ENCODE assay signal across 16 cellular contexts in the genomic region with DNA sequence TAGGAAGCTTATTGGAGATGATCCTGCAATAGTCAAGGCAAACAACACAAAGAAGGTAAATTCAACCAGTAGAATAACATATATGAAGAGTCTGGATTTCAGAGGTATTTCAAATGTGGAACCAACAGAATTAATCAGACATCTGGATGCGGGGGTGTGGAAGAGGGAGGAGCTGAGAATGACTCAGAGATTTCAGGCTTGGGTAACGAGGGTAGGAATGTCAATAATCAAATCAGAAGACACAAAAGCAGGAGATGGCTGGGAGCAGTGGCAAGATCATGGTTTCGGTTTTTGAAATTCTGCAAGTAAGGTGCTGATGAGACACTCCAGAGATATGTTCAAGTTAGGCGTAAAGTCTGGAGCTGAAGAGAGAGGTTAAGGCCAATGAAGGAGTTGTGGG.
A peak's percentile ranks its signal among the peaks of the same experiment; 100 is the strongest.
DNase-seq lines count a peak whose midpoint lies in the region; ATAC-seq and TF ChIP-seq lines count a peak whose summit lies in the region.
"Had no signal": no experiment of that assay in that cellular context is flagged by ENCODE, and none has a peak within 500 bp of the region (broad histone marks: within the 10 kb centered on the region; RNA-seq: fewer than 3 reads in every experiment).

No MANE protein-coding gene starts in this region.

- H3K27ac Mint-ChIP-seq in HFFc6 (peak overlapping the region; percentile 53), progenitor cell of endocrine pancreas (no peak overlapping the region)
- H3K27ac Mint-ChIP-seq: activated CD8-positive, alpha-beta memory T cell treated with anti-CD3 and anti-CD28 coated beads, Interleukin-2, amount 10 ng/mL, durations not matched to agents 7 days and 5 days; brain had no signal

- intact Hi-C loops in mammary epithelial cell (cut with micrococcal nuclease) = no loop called here

- peak overlapping the region; percentile 24 for H3K27ac ChIP-seq in mammary epithelial cell (ENCODE audit: insufficient read depth, low read depth, low read length)
- H3K27ac ChIP-seq: KMS-11, vagina had no signal

- H3K4me3 ChIP-seq in mammary epithelial cell (replicated peaks in 1 of 3; ENCODE audit: insufficient read depth in 1 of 3, low read depth in 2 of 3, low read length in 3 of 3) = no peak overlapping the region
- H3K4me3 ChIP-seq: vagina had no signal

- no peaks in the 10 kb centered on the region for H3K9me3 Mint-ChIP-seq in HFFc6
- H3K9me3 Mint-ChIP-seq in progenitor cell of endocrine pancreas (ENCODE audit: low read depth) = no peaks in the 10 kb centered on the region
- H3K9me3 Mint-ChIP-seq: brain had no signal

- CTCF ChIA-PET in mammary epithelial cell (lab: Charles Lee; ENCODE audit: low non-redundant PET) = no interaction called here

- H3K4me1 Mint-ChIP-seq in HFFc6 (ENCODE audit: low read depth) = peaks cover 19% of the 10 kb centered on the region
- H3K4me1 Mint-ChIP-seq in progenitor cell of endocrine pancreas (ENCODE audit: low read depth) = no peaks in the 10 kb centered on the region
- H3K4me1 Mint-ChIP-seq: activated CD8-positive, alpha-beta memory T cell treated with anti-CD3 and anti-CD28 coated beads, Interleukin-2, amount 10 ng/mL, durations not matched to agents 7 days and 5 days; brain had no signal

- peaks cover 11% of the 10 kb centered on the region for H3K4me1 ChIP-seq in mammary epithelial cell (ENCODE audit: insufficient read depth, low read length)
- H3K4me1 ChIP-seq: vagina had no signal

- peak overlapping the region; percentile 38 for H3K4me2 ChIP-seq in mammary epithelial cell (ENCODE audit: insufficient read depth, low read depth, low read length)
- H3K4me2 ChIP-seq: KMS-11 had no signal

- no peaks in the 10 kb centered on the region for H3K27me3 ChIP-seq in mammary epithelial cell (ENCODE audit: insufficient read depth, low read length)
- H3K27me3 ChIP-seq: vagina had no signal

- peak overlapping the region; percentile 61 for H2AFZ ChIP-seq in mammary epithelial cell (ENCODE audit: low read depth, low read length)

- TF ChIP-seq CTCF in HFFc6 (IDR thresholded peaks at IDR 0.05) = no peak
- TF ChIP-seq CTCF in mammary epithelial cell (conservative IDR thresholded peaks at IDR 0.05 in 1 of 2, IDR thresholded peaks at IDR 0.05 in 1 of 2; ENCODE audit: extremely low read depth in 1 of 2, insufficient read depth in 1 of 2, low read depth in 1 of 2, low read length in 2 of 2) = no peak
- no peak for TF ChIP-seq CTCF in progenitor cell of endocrine pancreas (IDR thresholded peaks at IDR 0.05; ENCODE audit: unreplicated experiment)

- peak overlapping the region; percentile 39 for H3K4me3 Mint-ChIP-seq in HFFc6
- H3K4me3 Mint-ChIP-seq in progenitor cell of endocrine pancreas (ENCODE audit: low read depth) = no peak overlapping the region
- H3K4me3 Mint-ChIP-seq: activated CD8-positive, alpha-beta memory T cell treated with anti-CD3 and anti-CD28 coated beads, Interleukin-2, amount 10 ng/mL, durations not matched to agents 7 days and 5 days; brain had no signal

- in situ Hi-C loops in mammary epithelial cell (cut with MboI; ENCODE audit: low sequenced_read_pairs in 2 of 2) = no loop called here

- H4K20me1 ChIP-seq in mammary epithelial cell (ENCODE audit: insufficient read depth, low read length) = no peaks in the 10 kb centered on the region

- ATAC-seq in GM21825 (IDR thresholded peaks at IDR 0.05; ENCODE audit: unreplicated experiment) = no peak
- ATAC-seq: activated CD8-positive, alpha-beta memory T cell treated with anti-CD3 and anti-CD28 coated beads, Interleukin-2, amount 10 ng/mL, durations not matched to agents 7 days and 5 days; sciatic nerve had no signal

- dilution Hi-C loops in mammary epithelial cell (cut with HindIII; ENCODE audit: low sequenced_read_pairs) = no loop called here

- H3K9me3 ChIP-seq in mammary epithelial cell (replicated peaks; ENCODE audit: insufficient read depth, low read length) = no peaks in the 10 kb centered on the region
- H3K9me3 ChIP-seq: vagina had no signal

- H3K9ac ChIP-seq in mammary epithelial cell (ENCODE audit: insufficient read depth, low read length) = no peak overlapping the region
- H3K9ac ChIP-seq: KMS-11 had no signal

- WGBS in mammary epithelial cell (ENCODE audit: low coverage, missing lambda C conversion rate) = 56% methylated on average over 4 of the region's 4 CpGs

- no peaks in the 10 kb centered on the region for H3K36me3 Mint-ChIP-seq in HFFc6 (ENCODE audit: low read depth)
- H3K36me3 Mint-ChIP-seq in progenitor cell of endocrine pancreas (ENCODE audit: insufficient read depth) = no peaks in the 10 kb centered on the region
- H3K36me3 Mint-ChIP-seq: activated CD8-positive, alpha-beta memory T cell treated with anti-CD3 and anti-CD28 coated beads, Interleukin-2, amount 10 ng/mL, durations not matched to agents 7 days and 5 days; brain had no signal

- BruUV-seq in mammary epithelial cell (replicated peaks; lab: Mats Ljungman, UMichigan) = no TSS peak

- H3K27me3 Mint-ChIP-seq in HFFc6 (ENCODE audit: insufficient read depth) = peaks cover 4% of the 10 kb centered on the region
- no peaks in the 10 kb centered on the region for H3K27me3 Mint-ChIP-seq in progenitor cell of endocrine pancreas
- H3K27me3 Mint-ChIP-seq: activated CD8-positive, alpha-beta memory T cell treated with anti-CD3 and anti-CD28 coated beads, Interleukin-2, amount 10 ng/mL, durations not matched to agents 7 days and 5 days; brain had no signal

- no peaks in the 10 kb centered on the region for H3K79me2 ChIP-seq in mammary epithelial cell (ENCODE audit: insufficient read depth, low read length)

- H3K36me3 ChIP-seq in mammary epithelial cell (ENCODE audit: insufficient read depth, low read length) = no peaks in the 10 kb centered on the region
- H3K36me3 ChIP-seq: vagina had no signal

- peak; percentile 12 to 34 for DNase-seq in activated CD4-positive, alpha-beta T cell treated with anti-CD3 and anti-CD28 coated beads, Interleukin-2, amount 50 U/mL, for 48 hours
- no peak for DNase-seq in activated CD4-positive, alpha-beta T cell treated with anti-CD3 and anti-CD28 coated beads for 4 hours
- peak; percentile 33 for DNase-seq in HFFc6
- peak; percentile 71 for DNase-seq in mammary epithelial cell
- DNase-seq in non-pigmented ciliary epithelial cell (ENCODE audit: low read depth) = peak; percentile 76
- DNase-seq in progenitor cell of endocrine pancreas (ENCODE audit: low spot score, unreplicated experiment) = no peak
- DNase-seq in NCI-H510A (lab: John Stamatoyannopoulos, UW) = no peak
- DNase-seq: activated CD8-positive, alpha-beta memory T cell treated with anti-CD3 and anti-CD28 coated beads, Interleukin-2, amount 10 ng/mL, durations not matched to agents 7 days and 5 days; AML-193; GF-D8; T-helper 9 cell had no signal

Comparison
In these comparisons a context has a peak if more than half of its experiments do, and no peak if none do; other contexts are left out.
1. DNase-seq: peak in activated CD4-positive, alpha-beta T cell treated with anti-CD3 and anti-CD28 coated beads, Interleukin-2, amount 50 U/mL, for 48 hours (2 of 2), HFFc6 (single experiment), mammary epithelial cell (single experiment) and non-pigmented ciliary epithelial cell (single experiment); none in activated CD4-positive, alpha-beta T cell treated with anti-CD3 and anti-CD28 coated beads for 4 hours (0 of 2), progenitor cell of endocrine pancreas (single experiment) and NCI-H510A (single experiment).